ENCODE assay signal across 37 cellular contexts in genomic region chr2:75226617-75227016, GRCh38. TPM values are rescaled to one million over a fixed set of nuclear protein-coding genes. Genes with fewer than 3 reads are reported as not detected.
"Had no signal": no experiment of that assay in that cellular context is flagged by ENCODE, and none has a peak within 500 bp of the region (broad histone marks: within the 10 kb centered on the region; RNA-seq: fewer than 3 reads in every experiment).

No MANE protein-coding gene starts in this region.

- H3K27me3 ChIP-seq: MG63 had no signal

- H3K36me3 ChIP-seq: MG63 had no signal

- DNase-seq: Karpas-422, Kasumi-1, MG63, MM.1S, MV-4-11, NCI-H1048, NCI-H1092, NCI-H1092 treated with DMSO at 0.1 percent for 48 hours, NCI-H1105, NCI-H1105 treated with DMSO at 0.1 percent for 48 hours, NCI-H1417, NCI-H1417 treated with DMSO at 0.1 percent for 48 hours, NCI-H1436, NCI-H1436 treated with DMSO at 0.1 percent for 48 hours, NCI-H146, NCI-H1694, NCI-H1694 treated with DMSO at 0.1 percent for 48 hours, NCI-H187, NCI-H187 treated with DMSO at 0.1 percent for 48 hours, NCI-H1930, NCI-H2029, NCI-H2029 treated with DMSO at 0.1 percent for 48 hours, NCI-H2081, NCI-H2081 treated with DMSO at 0.1 percent for 48 hours, NCI-H2107, NCI-H2171, NCI-H2171 treated with DMSO at 0.1 percent for 48 hours, NCI-H2227 treated with DMSO at 0.1 percent for 48 hours, NCI-H226, NCI-H345, NCI-H446, NCI-H446 treated with DMSO at 0.1 percent for 48 hours, NCI-H510A, NCI-H510A treated with DMSO at 0.1 percent for 48 hours, NCI-H524 had no signal

- H3K9me3 ChIP-seq: MG63 had no signal

- H3K4me3 ChIP-seq: MG63 had no signal

RNA-seq across cellular contexts. Expression of gene TACR1, which starts 27.3 kb away (rescaled TPM):
- total RNA-seq: LHCN-M2, MCF 10A had no signal
